Comparison of ENCODE assay signal across 1 cellular context in the genomic region with DNA sequence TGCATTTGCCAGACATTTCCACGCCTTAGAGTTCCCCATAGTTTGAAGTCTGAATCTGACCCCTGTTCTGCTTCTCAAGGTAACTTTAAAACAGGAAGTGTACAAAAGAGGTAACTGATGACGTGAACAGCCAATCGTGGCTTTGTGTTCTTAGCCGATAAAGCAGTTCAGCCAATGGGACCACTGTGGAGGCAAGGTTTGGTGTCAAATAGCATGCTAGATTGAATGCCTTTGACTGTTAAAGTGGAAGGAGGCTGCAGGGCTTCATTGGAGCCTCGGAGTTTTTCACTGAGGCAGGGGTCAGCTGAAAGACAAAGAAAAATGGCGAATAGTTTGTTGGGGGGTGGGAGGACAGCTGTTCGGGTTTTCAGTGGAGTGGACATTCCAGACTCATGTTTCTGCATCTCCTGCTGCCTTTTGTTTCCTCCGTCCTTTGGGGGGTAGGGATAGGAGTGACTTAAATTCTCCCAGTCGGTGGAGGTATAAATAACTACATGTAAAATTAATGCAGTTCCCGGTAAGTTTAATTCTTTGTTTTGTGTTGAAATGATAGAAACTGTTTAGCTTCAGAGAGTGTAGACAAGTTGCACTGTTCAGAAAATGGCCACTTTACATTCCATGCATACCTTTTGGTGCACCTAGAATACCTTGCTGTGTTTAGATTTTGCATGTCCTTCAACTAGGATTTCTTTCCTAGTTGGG.
TF ChIP-seq lines count a peak whose summit lies in the region.

No MANE protein-coding gene starts in this region.

TF ChIP-seq in HepG2, 621 proteins besides CTCF, POLR2A, EP300 and RAD21 (continued from another document and continues in another):
- TF ChIP-seq PAWR (CRISPR knock-in tag; IDR thresholded peaks at IDR 0.05; ENCODE audit: borderline replicate concordance) (no peak), ADNP (CRISPR knock-in tag; IDR thresholded peaks at IDR 0.05) (no peak), MXD4 (CRISPR knock-in tag; IDR thresholded peaks at IDR 0.05) (no peak; the same call in none of the 2 replicates), ZNF232 (CRISPR knock-in tag; IDR thresholded peaks at IDR 0.05; ENCODE audit: borderline replicate concordance) (no peak), ZBTB21 (CRISPR knock-in tag; IDR thresholded peaks at IDR 0.05) (no peak), NR1H2 (CRISPR knock-in tag; IDR thresholded peaks at IDR 0.05; ENCODE audit: borderline replicate concordance, low read depth) (no peak), TAF15 (IDR thresholded peaks at IDR 0.05; ENCODE audit: low read depth, low read length, poor library complexity, severe bottlenecking) (no peak), TEAD2 (CRISPR knock-in tag; IDR thresholded peaks at IDR 0.05) (0 out of 2 replicates have a peak, but pooled peaks have one; percentile 42), FOXP1 (IDR thresholded peaks at IDR 0.05) (no peak), FOXP1 (CRISPR knock-in tag; IDR thresholded peaks at IDR 0.05) (0 out of 2 replicates have a peak, but pooled peaks have one; percentile 17), ZNF615 (CRISPR knock-in tag; IDR thresholded peaks at IDR 0.05; ENCODE audit: borderline replicate concordance) (no peak), MED13 (CRISPR knock-in tag; IDR thresholded peaks at IDR 0.05) (no peak), ZFX (CRISPR knock-in tag; IDR thresholded peaks at IDR 0.05; ENCODE audit: low read depth) (no peak), HNRNPUL1 (IDR thresholded peaks at IDR 0.05; ENCODE audit: low read depth, low read length) (no peak), ZNF589 (CRISPR knock-in tag; conservative IDR thresholded peaks at IDR 0.05) (no peak), ZNF350 (CRISPR knock-in tag; IDR thresholded peaks at IDR 0.05; ENCODE audit: borderline replicate concordance, low read depth) (peak; percentile 47; the same call in 1 of the 2 replicates), SP5 (CRISPR knock-in tag; IDR thresholded peaks at IDR 0.05; ENCODE audit: borderline replicate concordance, low read depth) (no peak), ZBTB3 (CRISPR knock-in tag; IDR thresholded peaks at IDR 0.05; ENCODE audit: borderline replicate concordance, low read depth) (no peak), SKI (IDR thresholded peaks at IDR 0.05; ENCODE audit: partially characterized antibody) (no peak), KDM5B (CRISPR knock-in tag; IDR thresholded peaks at IDR 0.05; ENCODE audit: borderline replicate concordance) (no peak), ZNF44 (CRISPR knock-in tag; IDR thresholded peaks at IDR 0.05) (no peak), ZNF432 (CRISPR knock-in tag; IDR thresholded peaks at IDR 0.05; ENCODE audit: borderline replicate concordance) (no peak), THAP11 (CRISPR knock-in tag; IDR thresholded peaks at IDR 0.05) (peak; percentile 74), ZNF382 (CRISPR knock-in tag; IDR thresholded peaks at IDR 0.05; ENCODE audit: borderline replicate concordance) (no peak), ZNF510 (CRISPR knock-in tag; IDR thresholded peaks at IDR 0.05; ENCODE audit: low read depth) (no peak), KLF15 (CRISPR knock-in tag; IDR thresholded peaks at IDR 0.05; ENCODE audit: borderline replicate concordance) (no peak), SYNCRIP (IDR thresholded peaks at IDR 0.05; ENCODE audit: insufficient read depth, low read depth, low read length) (no peak), ZZZ3 (CRISPR knock-in tag; IDR thresholded peaks at IDR 0.05; ENCODE audit: borderline replicate concordance) (no peak), GABPA (IDR thresholded peaks at IDR 0.05; ENCODE audit: low read depth, low read length) (no peak), GABPA (CRISPR knock-in tag; IDR thresholded peaks at IDR 0.05; ENCODE audit: low read depth) (peak; percentile 87), ZNF124 (CRISPR knock-in tag; IDR thresholded peaks at IDR 0.05) (no peak), ZNF546 (CRISPR knock-in tag; conservative IDR thresholded peaks at IDR 0.05) (no peak), JUN (CRISPR knock-in tag; IDR thresholded peaks at IDR 0.05) (no peak), CBX2 (IDR thresholded peaks at IDR 0.05; ENCODE audit: low read depth, low read length) (no peak), CBX2 (CRISPR knock-in tag; IDR thresholded peaks at IDR 0.05; ENCODE audit: low read depth) (no peak), HHEX (CRISPR knock-in tag; IDR thresholded peaks at IDR 0.05) (no peak)
- TF ChIP-seq, protein P1, sequence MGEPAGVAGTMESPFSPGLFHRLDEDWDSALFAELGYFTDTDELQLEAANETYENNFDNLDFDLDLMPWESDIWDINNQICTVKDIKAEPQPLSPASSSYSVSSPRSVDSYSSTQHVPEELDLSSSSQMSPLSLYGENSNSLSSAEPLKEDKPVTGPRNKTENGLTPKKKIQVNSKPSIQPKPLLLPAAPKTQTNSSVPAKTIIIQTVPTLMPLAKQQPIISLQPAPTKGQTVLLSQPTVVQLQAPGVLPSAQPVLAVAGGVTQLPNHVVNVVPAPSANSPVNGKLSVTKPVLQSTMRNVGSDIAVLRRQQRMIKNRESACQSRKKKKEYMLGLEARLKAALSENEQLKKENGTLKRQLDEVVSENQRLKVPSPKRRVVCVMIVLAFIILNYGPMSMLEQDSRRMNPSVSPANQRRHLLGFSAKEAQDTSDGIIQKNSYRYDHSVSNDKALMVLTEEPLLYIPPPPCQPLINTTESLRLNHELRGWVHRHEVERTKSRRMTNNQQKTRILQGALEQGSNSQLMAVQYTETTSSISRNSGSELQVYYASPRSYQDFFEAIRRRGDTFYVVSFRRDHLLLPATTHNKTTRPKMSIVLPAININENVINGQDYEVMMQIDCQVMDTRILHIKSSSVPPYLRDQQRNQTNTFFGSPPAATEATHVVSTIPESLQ (CRISPR knock-in tag; conservative IDR thresholded peaks at IDR 0.05), result no peak
- TF ChIP-seq, protein P2, sequence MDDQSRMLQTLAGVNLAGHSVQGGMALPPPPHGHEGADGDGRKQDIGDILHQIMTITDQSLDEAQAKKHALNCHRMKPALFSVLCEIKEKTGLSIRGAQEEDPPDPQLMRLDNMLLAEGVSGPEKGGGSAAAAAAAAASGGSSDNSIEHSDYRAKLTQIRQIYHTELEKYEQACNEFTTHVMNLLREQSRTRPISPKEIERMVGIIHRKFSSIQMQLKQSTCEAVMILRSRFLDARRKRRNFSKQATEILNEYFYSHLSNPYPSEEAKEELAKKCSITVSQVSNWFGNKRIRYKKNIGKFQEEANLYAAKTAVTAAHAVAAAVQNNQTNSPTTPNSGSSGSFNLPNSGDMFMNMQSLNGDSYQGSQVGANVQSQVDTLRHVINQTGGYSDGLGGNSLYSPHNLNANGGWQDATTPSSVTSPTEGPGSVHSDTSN (CRISPR knock-in tag; IDR thresholded peaks at IDR 0.05; ENCODE audit: borderline replicate concordance), result no peak
- TF ChIP-seq, protein P3, sequence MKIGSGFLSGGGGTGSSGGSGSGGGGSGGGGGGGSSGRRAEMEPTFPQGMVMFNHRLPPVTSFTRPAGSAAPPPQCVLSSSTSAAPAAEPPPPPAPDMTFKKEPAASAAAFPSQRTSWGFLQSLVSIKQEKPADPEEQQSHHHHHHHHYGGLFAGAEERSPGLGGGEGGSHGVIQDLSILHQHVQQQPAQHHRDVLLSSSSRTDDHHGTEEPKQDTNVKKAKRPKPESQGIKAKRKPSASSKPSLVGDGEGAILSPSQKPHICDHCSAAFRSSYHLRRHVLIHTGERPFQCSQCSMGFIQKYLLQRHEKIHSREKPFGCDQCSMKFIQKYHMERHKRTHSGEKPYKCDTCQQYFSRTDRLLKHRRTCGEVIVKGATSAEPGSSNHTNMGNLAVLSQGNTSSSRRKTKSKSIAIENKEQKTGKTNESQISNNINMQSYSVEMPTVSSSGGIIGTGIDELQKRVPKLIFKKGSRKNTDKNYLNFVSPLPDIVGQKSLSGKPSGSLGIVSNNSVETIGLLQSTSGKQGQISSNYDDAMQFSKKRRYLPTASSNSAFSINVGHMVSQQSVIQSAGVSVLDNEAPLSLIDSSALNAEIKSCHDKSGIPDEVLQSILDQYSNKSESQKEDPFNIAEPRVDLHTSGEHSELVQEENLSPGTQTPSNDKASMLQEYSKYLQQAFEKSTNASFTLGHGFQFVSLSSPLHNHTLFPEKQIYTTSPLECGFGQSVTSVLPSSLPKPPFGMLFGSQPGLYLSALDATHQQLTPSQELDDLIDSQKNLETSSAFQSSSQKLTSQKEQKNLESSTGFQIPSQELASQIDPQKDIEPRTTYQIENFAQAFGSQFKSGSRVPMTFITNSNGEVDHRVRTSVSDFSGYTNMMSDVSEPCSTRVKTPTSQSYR (CRISPR knock-in tag; IDR thresholded peaks at IDR 0.05; ENCODE audit: borderline replicate concordance), result no peak
- TF ChIP-seq, protein P4, sequence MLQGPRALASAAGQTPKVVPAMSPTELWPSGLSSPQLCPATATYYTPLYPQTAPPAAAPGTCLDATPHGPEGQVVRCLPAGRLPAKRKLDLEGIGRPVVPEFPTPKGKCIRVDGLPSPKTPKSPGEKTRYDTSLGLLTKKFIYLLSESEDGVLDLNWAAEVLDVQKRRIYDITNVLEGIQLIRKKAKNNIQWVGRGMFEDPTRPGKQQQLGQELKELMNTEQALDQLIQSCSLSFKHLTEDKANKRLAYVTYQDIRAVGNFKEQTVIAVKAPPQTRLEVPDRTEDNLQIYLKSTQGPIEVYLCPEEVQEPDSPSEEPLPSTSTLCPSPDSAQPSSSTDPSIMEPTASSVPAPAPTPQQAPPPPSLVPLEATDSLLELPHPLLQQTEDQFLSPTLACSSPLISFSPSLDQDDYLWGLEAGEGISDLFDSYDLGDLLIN (CRISPR knock-in tag; IDR thresholded peaks at IDR 0.05; ENCODE audit: borderline replicate concordance), result no peak
- TF ChIP-seq, protein P5, sequence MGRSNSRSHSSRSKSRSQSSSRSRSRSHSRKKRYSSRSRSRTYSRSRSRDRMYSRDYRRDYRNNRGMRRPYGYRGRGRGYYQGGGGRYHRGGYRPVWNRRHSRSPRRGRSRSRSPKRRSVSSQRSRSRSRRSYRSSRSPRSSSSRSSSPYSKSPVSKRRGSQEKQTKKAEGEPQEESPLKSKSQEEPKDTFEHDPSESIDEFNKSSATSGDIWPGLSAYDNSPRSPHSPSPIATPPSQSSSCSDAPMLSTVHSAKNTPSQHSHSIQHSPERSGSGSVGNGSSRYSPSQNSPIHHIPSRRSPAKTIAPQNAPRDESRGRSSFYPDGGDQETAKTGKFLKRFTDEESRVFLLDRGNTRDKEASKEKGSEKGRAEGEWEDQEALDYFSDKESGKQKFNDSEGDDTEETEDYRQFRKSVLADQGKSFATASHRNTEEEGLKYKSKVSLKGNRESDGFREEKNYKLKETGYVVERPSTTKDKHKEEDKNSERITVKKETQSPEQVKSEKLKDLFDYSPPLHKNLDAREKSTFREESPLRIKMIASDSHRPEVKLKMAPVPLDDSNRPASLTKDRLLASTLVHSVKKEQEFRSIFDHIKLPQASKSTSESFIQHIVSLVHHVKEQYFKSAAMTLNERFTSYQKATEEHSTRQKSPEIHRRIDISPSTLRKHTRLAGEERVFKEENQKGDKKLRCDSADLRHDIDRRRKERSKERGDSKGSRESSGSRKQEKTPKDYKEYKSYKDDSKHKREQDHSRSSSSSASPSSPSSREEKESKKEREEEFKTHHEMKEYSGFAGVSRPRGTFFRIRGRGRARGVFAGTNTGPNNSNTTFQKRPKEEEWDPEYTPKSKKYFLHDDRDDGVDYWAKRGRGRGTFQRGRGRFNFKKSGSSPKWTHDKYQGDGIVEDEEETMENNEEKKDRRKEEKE (IDR thresholded peaks at IDR 0.05), result no peak
- TF ChIP-seq, protein P6, sequence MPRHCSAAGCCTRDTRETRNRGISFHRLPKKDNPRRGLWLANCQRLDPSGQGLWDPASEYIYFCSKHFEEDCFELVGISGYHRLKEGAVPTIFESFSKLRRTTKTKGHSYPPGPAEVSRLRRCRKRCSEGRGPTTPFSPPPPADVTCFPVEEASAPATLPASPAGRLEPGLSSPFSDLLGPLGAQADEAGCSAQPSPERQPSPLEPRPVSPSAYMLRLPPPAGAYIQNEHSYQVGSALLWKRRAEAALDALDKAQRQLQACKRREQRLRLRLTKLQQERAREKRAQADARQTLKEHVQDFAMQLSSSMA (CRISPR knock-in tag; IDR thresholded peaks at IDR 0.05), result no peak
- TF ChIP-seq, protein P7, sequence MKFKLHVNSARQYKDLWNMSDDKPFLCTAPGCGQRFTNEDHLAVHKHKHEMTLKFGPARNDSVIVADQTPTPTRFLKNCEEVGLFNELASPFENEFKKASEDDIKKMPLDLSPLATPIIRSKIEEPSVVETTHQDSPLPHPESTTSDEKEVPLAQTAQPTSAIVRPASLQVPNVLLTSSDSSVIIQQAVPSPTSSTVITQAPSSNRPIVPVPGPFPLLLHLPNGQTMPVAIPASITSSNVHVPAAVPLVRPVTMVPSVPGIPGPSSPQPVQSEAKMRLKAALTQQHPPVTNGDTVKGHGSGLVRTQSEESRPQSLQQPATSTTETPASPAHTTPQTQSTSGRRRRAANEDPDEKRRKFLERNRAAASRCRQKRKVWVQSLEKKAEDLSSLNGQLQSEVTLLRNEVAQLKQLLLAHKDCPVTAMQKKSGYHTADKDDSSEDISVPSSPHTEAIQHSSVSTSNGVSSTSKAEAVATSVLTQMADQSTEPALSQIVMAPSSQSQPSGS (CRISPR knock-in tag; IDR thresholded peaks at IDR 0.05), result peak; percentile 29; the same call in 1 of the 2 replicates
- TF ChIP-seq, protein P8, sequence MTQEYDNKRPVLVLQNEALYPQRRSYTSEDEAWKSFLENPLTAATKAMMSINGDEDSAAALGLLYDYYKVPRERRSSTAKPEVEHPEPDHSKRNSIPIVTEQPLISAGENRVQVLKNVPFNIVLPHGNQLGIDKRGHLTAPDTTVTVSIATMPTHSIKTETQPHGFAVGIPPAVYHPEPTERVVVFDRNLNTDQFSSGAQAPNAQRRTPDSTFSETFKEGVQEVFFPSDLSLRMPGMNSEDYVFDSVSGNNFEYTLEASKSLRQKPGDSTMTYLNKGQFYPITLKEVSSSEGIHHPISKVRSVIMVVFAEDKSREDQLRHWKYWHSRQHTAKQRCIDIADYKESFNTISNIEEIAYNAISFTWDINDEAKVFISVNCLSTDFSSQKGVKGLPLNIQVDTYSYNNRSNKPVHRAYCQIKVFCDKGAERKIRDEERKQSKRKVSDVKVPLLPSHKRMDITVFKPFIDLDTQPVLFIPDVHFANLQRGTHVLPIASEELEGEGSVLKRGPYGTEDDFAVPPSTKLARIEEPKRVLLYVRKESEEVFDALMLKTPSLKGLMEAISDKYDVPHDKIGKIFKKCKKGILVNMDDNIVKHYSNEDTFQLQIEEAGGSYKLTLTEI (CRISPR knock-in tag; conservative IDR thresholded peaks at IDR 0.05), result no peak
- TF ChIP-seq, protein P9, sequence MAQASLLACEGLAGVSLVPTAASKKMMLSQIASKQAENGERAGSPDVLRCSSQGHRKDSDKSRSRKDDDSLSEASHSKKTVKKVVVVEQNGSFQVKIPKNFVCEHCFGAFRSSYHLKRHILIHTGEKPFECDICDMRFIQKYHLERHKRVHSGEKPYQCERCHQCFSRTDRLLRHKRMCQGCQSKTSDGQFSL (CRISPR knock-in tag; IDR thresholded peaks at IDR 0.05), result no peak
- TF ChIP-seq, protein P10, sequence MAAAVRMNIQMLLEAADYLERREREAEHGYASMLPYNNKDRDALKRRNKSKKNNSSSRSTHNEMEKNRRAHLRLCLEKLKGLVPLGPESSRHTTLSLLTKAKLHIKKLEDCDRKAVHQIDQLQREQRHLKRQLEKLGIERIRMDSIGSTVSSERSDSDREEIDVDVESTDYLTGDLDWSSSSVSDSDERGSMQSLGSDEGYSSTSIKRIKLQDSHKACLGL (CRISPR knock-in tag; IDR thresholded peaks at IDR 0.05), result no peak
- TF ChIP-seq, protein P11, sequence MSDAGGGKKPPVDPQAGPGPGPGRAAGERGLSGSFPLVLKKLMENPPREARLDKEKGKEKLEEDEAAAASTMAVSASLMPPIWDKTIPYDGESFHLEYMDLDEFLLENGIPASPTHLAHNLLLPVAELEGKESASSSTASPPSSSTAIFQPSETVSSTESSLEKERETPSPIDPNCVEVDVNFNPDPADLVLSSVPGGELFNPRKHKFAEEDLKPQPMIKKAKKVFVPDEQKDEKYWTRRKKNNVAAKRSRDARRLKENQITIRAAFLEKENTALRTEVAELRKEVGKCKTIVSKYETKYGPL (CRISPR knock-in tag; IDR thresholded peaks at IDR 0.05), result no peak
